Comparison of ENCODE assay signal across 9 cellular contexts in genomic region chr15:33068531-33068990, GRCh38.
DNase-seq lines count a peak whose midpoint lies in the region; ATAC-seq and TF ChIP-seq lines count a peak whose summit lies in the region.
"Had no signal": no experiment of that assay in that cellular context is flagged by ENCODE, and none has a peak within 500 bp of the region (broad histone marks: within the 10 kb centered on the region; RNA-seq: fewer than 3 reads in every experiment).

No MANE protein-coding gene starts in this region.

- no peak overlapping the region for H3K18ac ChIP-seq in neuronal stem cell (ENCODE audit: low read length)

- H3K14ac ChIP-seq in neuronal stem cell (ENCODE audit: low read length): no peak overlapping the region

- H3K36me3 ChIP-seq in neuronal stem cell (replicated peaks in 1 of 2; ENCODE audit: control insufficient read depth in 2 of 2, insufficient read depth in 2 of 2, low read length in 2 of 2) (no peaks in the 10 kb centered on the region), WERI-Rb-1 (no peaks in the 10 kb centered on the region; the same call in 1 of the 2 replicates)

- H2BK5ac ChIP-seq in neuronal stem cell (ENCODE audit: low read length): no peak overlapping the region

- no peak overlapping the region for H2BK12ac ChIP-seq in neuronal stem cell (ENCODE audit: low read length)

- DNase-seq in Daoy (ENCODE audit: low read depth) (peak; percentile 84), NCI-H345 treated with DMSO at 0.1 percent for 48 hours (lab: John Stamatoyannopoulos, UW; ENCODE audit: unreplicated experiment) (peak; percentile 36), epithelial cell of proximal tubule (ENCODE audit: low read depth) (peak; percentile 87), neuronal stem cell (ENCODE audit: low spot score) (no peak), WERI-Rb-1 (no peak), cerebellar nuclear complex (lab: John Stamatoyannopoulos, UW) (no peak), DMS114 treated with DMSO at 0.1 percent for 48 hours (lab: John Stamatoyannopoulos, UW; ENCODE audit: unreplicated experiment) (no peak)

- no peak overlapping the region for H3K4me2 ChIP-seq in neuronal stem cell (ENCODE audit: insufficient read depth, low read length, poor library complexity, severe bottlenecking)

- WGBS in neuronal stem cell (ENCODE audit: extremely low coverage in 2 of 2, insufficient read length in 2 of 2, insufficient replicate concordance in 1 of 2), 2 donors: no CpG with 5 or more reads among the region's 8 CpGs

- H3K79me1 ChIP-seq in neuronal stem cell (ENCODE audit: low read depth, low read length): no peaks in the 10 kb centered on the region

- no peak overlapping the region for H2BK15ac ChIP-seq in neuronal stem cell (ENCODE audit: low read length)

- H3K9me3 ChIP-seq in neuronal stem cell (replicated peaks in 1 of 2; ENCODE audit: control insufficient read depth in 2 of 2, insufficient read depth in 1 of 2, low read depth in 1 of 2, low read length in 2 of 2) (no peaks in the 10 kb centered on the region), WERI-Rb-1 (ENCODE audit: severe bottlenecking) (no peaks in the 10 kb centered on the region)

- H3K4ac ChIP-seq in neuronal stem cell (ENCODE audit: low read length): no peak overlapping the region

- peaks cover 19 to 21% of the 10 kb centered on the region in 2 donors for H3K4me1 ChIP-seq in neuronal stem cell (ENCODE audit: control insufficient read depth in 2 of 2, insufficient read depth in 1 of 2, low read depth in 1 of 2, low read length in 2 of 2)

- H3K27ac ChIP-seq in neuronal stem cell (replicated peaks; ENCODE audit: low read length): no peak overlapping the region
- no peak overlapping the region for H3K27ac ChIP-seq in WERI-Rb-1

- no peak overlapping the region for H3K23ac ChIP-seq in neuronal stem cell (ENCODE audit: low read depth, low read length, poor library complexity)

- no peak overlapping the region for H2BK120ac ChIP-seq in neuronal stem cell (ENCODE audit: low read depth, low read length)

- no peak for ATAC-seq in GM19324 (IDR thresholded peaks at IDR 0.05; ENCODE audit: low FRiP score, unreplicated experiment)

- peak overlapping the region; percentile 82 for H2AFZ ChIP-seq in neuronal stem cell (ENCODE audit: low read length)

- TF ChIP-seq CTCF in epithelial cell of proximal tubule (conservative IDR thresholded peaks at IDR 0.05; ENCODE audit: low read depth, low read length) (no peak), WERI-Rb-1 (IDR thresholded peaks at IDR 0.05; ENCODE audit: low read depth, low read length) (no peak)

- no peak overlapping the region for H2AK5ac ChIP-seq in neuronal stem cell (ENCODE audit: low read depth, low read length)

- H3K4me3 ChIP-seq in epithelial cell of proximal tubule (ENCODE audit: low read depth, low read length): peak overlapping the region; percentile 28
- no peak overlapping the region for H3K4me3 ChIP-seq in neuronal stem cell (ENCODE audit: low read length in 2 of 2)
- H3K4me3 ChIP-seq in WERI-Rb-1 (ENCODE audit: low read depth, low read length): no peak overlapping the region

- no peak overlapping the region for H4K8ac ChIP-seq in neuronal stem cell (ENCODE audit: low read depth, low read length)

- H4K91ac ChIP-seq in neuronal stem cell (ENCODE audit: low read depth, low read length, poor library complexity): no peak overlapping the region

- H3K27me3 ChIP-seq in neuronal stem cell (ENCODE audit: control insufficient read depth in 3 of 3, insufficient read depth in 3 of 3, low read depth in 1 of 3, low read length in 3 of 3) (no peaks in the 10 kb centered on the region), WERI-Rb-1 (ENCODE audit: insufficient read depth, low read depth, severe bottlenecking) (no peaks in the 10 kb centered on the region)
- H3K27me3 ChIP-seq: dorsolateral prefrontal cortex had no signal

- no peak overlapping the region for H3K9ac ChIP-seq in neuronal stem cell (ENCODE audit: low read depth, low read length, poor library complexity)

Comparison
In these comparisons a context has a peak if more than half of its experiments do, and no peak if none do; other contexts are left out.
1. DNase-seq: peak in Daoy (single experiment), NCI-H345 treated with DMSO at 0.1 percent for 48 hours (single experiment) and epithelial cell of proximal tubule (single experiment); none in neuronal stem cell (single experiment), WERI-Rb-1 (single experiment), cerebellar nuclear complex (0 of 2) and DMS114 treated with DMSO at 0.1 percent for 48 hours (single experiment).